In genomic region chr5:5014836-5015235, GRCh38 we compare ENCODE assay signal across 16 cellular contexts.
DNase-seq lines count a peak whose midpoint lies in the region; ATAC-seq and TF ChIP-seq lines count a peak whose summit lies in the region.
"Had no signal": no experiment of that assay in that cellular context is flagged by ENCODE, and none has a peak within 500 bp of the region (broad histone marks: within the 10 kb centered on the region; RNA-seq: fewer than 3 reads in every experiment).

No MANE protein-coding gene starts in this region.

- BruUV-seq in mammary epithelial cell (replicated peaks; lab: Mats Ljungman, UMichigan), result no TSS peak

- no peaks in the 10 kb centered on the region for H3K36me3 Mint-ChIP-seq in activated naive CD8-positive, alpha-beta T cell treated with anti-CD3 and anti-CD28 coated beads, Interleukin-2, amount 50 U/mL, for 24 hours (ENCODE audit: low read depth)
- H3K36me3 Mint-ChIP-seq: activated CD8-positive, alpha-beta memory T cell treated with anti-CD3 and anti-CD28 coated beads, Interleukin-2, amount 10 ng/mL, durations not matched to agents 7 days and 5 days had no signal

- dilution Hi-C loops in mammary epithelial cell (cut with HindIII; ENCODE audit: low sequenced_read_pairs), result no loop called here

- H2AFZ ChIP-seq in mammary epithelial cell (ENCODE audit: low read depth, low read length), result no peak overlapping the region

- H3K27ac Mint-ChIP-seq in activated naive CD8-positive, alpha-beta T cell treated with anti-CD3 and anti-CD28 coated beads, Interleukin-2, amount 50 U/mL, for 24 hours, result no peak overlapping the region
- H3K27ac Mint-ChIP-seq: activated CD8-positive, alpha-beta memory T cell treated with anti-CD3 and anti-CD28 coated beads, Interleukin-2, amount 10 ng/mL, durations not matched to agents 7 days and 5 days; B cell; dendritic cell treated with granulocyte-macrophage colony-stimulating factor and Interleukin-4, amounts not matched to agents 40 ng/mL and 50 ng/mL, for 4 days had no signal

- H3K9me3 ChIP-seq in mammary epithelial cell (replicated peaks; ENCODE audit: insufficient read depth, low read length) (no peaks in the 10 kb centered on the region), HAP-1 (no peaks in the 10 kb centered on the region)
- H3K9me3 ChIP-seq: pancreas had no signal

- H3K4me3 ChIP-seq in H7 (ENCODE audit: insufficient read depth, low read depth, low read length) (no peak overlapping the region), mammary epithelial cell (replicated peaks in 1 of 3; ENCODE audit: insufficient read depth in 1 of 3, low read depth in 2 of 3, low read length in 3 of 3) (no peak overlapping the region), kidney epithelial cell (ENCODE audit: low read depth, low read length) (no peak overlapping the region), HAP-1 (no peak overlapping the region)
- H3K4me3 ChIP-seq: pancreas had no signal

- ATAC-seq in activated naive CD8-positive, alpha-beta T cell treated with anti-CD3 and anti-CD28 coated beads, Interleukin-2, amount 50 U/mL, for 24 hours, result no peak
- no peak for ATAC-seq in GM18505 (IDR thresholded peaks at IDR 0.05; ENCODE audit: unreplicated experiment)
- ATAC-seq: activated CD8-positive, alpha-beta memory T cell treated with anti-CD3 and anti-CD28 coated beads, Interleukin-2, amount 10 ng/mL, durations not matched to agents 7 days and 5 days; activated naive CD4-positive, alpha-beta T cell treated with anti-CD3 and anti-CD28 coated beads, Interleukin-2, amount 50 U/mL, for 72 hours had no signal

- no peak overlapping the region for H3K27ac ChIP-seq in mammary epithelial cell (ENCODE audit: insufficient read depth, low read depth, low read length)
- H3K27ac ChIP-seq: pancreas, VCaP had no signal

- no peak for TF ChIP-seq CTCF in mammary epithelial cell (conservative IDR thresholded peaks at IDR 0.05 in 1 of 2, IDR thresholded peaks at IDR 0.05 in 1 of 2; ENCODE audit: extremely low read depth in 1 of 2, insufficient read depth in 1 of 2, low read depth in 1 of 2, low read length in 2 of 2)
- no peak for TF ChIP-seq CTCF in kidney epithelial cell (IDR thresholded peaks at IDR 0.05; ENCODE audit: insufficient read depth, low read length, poor library complexity, severe bottlenecking)

- peak overlapping the region; percentile 2 for H3K4me2 ChIP-seq in mammary epithelial cell (ENCODE audit: insufficient read depth, low read depth, low read length)

- CTCF ChIA-PET in mammary epithelial cell (lab: Charles Lee; ENCODE audit: low non-redundant PET), result no interaction called here

- WGBS in mammary epithelial cell (ENCODE audit: low coverage, missing lambda C conversion rate), result 0% methylated on average over 4 of the region's 4 CpGs

- intact Hi-C loops in mammary epithelial cell (cut with micrococcal nuclease), result no loop called here

- peak; percentile 45 for DNase-seq in ACHN
- peak; percentile 16 for DNase-seq in H7
- DNase-seq in mammary epithelial cell, result peak; percentile 28
- DNase-seq in kidney epithelial cell (ENCODE audit: low read depth), result peak; percentile 49
- DNase-seq in NK-92 (lab: John Stamatoyannopoulos, UW; ENCODE audit: unreplicated experiment), result no peak
- DNase-seq in activated naive CD8-positive, alpha-beta T cell treated with anti-CD3 and anti-CD28 coated beads, Interleukin-2, amount 50 U/mL, for 24 hours, result no peak
- DNase-seq in HAP-1 (ENCODE audit: low spot score in 2 of 2), result no peak
- DNase-seq: activated CD8-positive, alpha-beta memory T cell treated with anti-CD3 and anti-CD28 coated beads, Interleukin-2, amount 10 ng/mL, durations not matched to agents 7 days and 5 days; DMS79; pancreas; SIG-M5 had no signal

- H3K9ac ChIP-seq in mammary epithelial cell (ENCODE audit: insufficient read depth, low read length), result no peak overlapping the region

- H4K20me1 ChIP-seq in mammary epithelial cell (ENCODE audit: insufficient read depth, low read length), result no peaks in the 10 kb centered on the region

- H3K79me2 ChIP-seq in mammary epithelial cell (ENCODE audit: insufficient read depth, low read length), result no peaks in the 10 kb centered on the region

- peaks cover 7% of the 10 kb centered on the region for H3K4me1 ChIP-seq in mammary epithelial cell (ENCODE audit: insufficient read depth, low read length)
- H3K4me1 ChIP-seq in HAP-1, result no peaks in the 10 kb centered on the region
- H3K4me1 ChIP-seq: pancreas had no signal

- no peaks in the 10 kb centered on the region for H3K27me3 ChIP-seq in H7 (ENCODE audit: control insufficient read depth, insufficient read depth, low read length)
- no peaks in the 10 kb centered on the region for H3K27me3 ChIP-seq in mammary epithelial cell (ENCODE audit: insufficient read depth, low read length)
- H3K27me3 ChIP-seq in kidney epithelial cell (ENCODE audit: control insufficient read depth, insufficient read depth, low read length), result no peaks in the 10 kb centered on the region
- no peaks in the 10 kb centered on the region for H3K27me3 ChIP-seq in HAP-1 (ENCODE audit: low read depth)
- H3K27me3 ChIP-seq: pancreas had no signal

- no peaks in the 10 kb centered on the region for H3K36me3 ChIP-seq in H7 (replicated peaks; ENCODE audit: control insufficient read depth, insufficient read depth, low read length)
- no peaks in the 10 kb centered on the region for H3K36me3 ChIP-seq in mammary epithelial cell (ENCODE audit: insufficient read depth, low read length)
- no peaks in the 10 kb centered on the region for H3K36me3 ChIP-seq in kidney epithelial cell (ENCODE audit: control insufficient read depth, insufficient read depth, low read length)
- H3K36me3 ChIP-seq in HAP-1 (replicated peaks), result no peaks in the 10 kb centered on the region
- H3K36me3 ChIP-seq: pancreas had no signal

- in situ Hi-C loops in ACHN (cut with HindIII; ENCODE audit: low pct_ligation_motif_present, low pct_unique_long_range_greater_than_20kb, low sequenced_read_pairs) (no loop called here), mammary epithelial cell (cut with MboI; ENCODE audit: low sequenced_read_pairs in 2 of 2) (no loop called here), HAP-1 (cut with MboI; ENCODE audit: low sequenced_read_pairs) (no loop called here)

- no peaks in the 10 kb centered on the region for H3K4me1 Mint-ChIP-seq in activated naive CD8-positive, alpha-beta T cell treated with anti-CD3 and anti-CD28 coated beads, Interleukin-2, amount 50 U/mL, for 24 hours
- H3K4me1 Mint-ChIP-seq: activated CD8-positive, alpha-beta memory T cell treated with anti-CD3 and anti-CD28 coated beads, Interleukin-2, amount 10 ng/mL, durations not matched to agents 7 days and 5 days; B cell had no signal

- H3K9me3 Mint-ChIP-seq in activated naive CD8-positive, alpha-beta T cell treated with anti-CD3 and anti-CD28 coated beads, Interleukin-2, amount 50 U/mL, for 24 hours, result peaks cover 1% of the 10 kb centered on the region

- no peak overlapping the region for H3K4me3 Mint-ChIP-seq in activated naive CD8-positive, alpha-beta T cell treated with anti-CD3 and anti-CD28 coated beads, Interleukin-2, amount 50 U/mL, for 24 hours
- H3K4me3 Mint-ChIP-seq: activated CD8-positive, alpha-beta memory T cell treated with anti-CD3 and anti-CD28 coated beads, Interleukin-2, amount 10 ng/mL, durations not matched to agents 7 days and 5 days; B cell; dendritic cell treated with granulocyte-macrophage colony-stimulating factor and Interleukin-4, amounts not matched to agents 40 ng/mL and 50 ng/mL, for 4 days had no signal

- no peak for TF ChIP-seq POLR2A in GM18505 (IDR thresholded peaks at IDR 0.05; ENCODE audit: borderline replicate concordance, extremely low read depth, insufficient read depth, insufficient read length)

- H3K27me3 Mint-ChIP-seq in activated naive CD8-positive, alpha-beta T cell treated with anti-CD3 and anti-CD28 coated beads, Interleukin-2, amount 50 U/mL, for 24 hours, result peaks cover 3% of the 10 kb centered on the region
- H3K27me3 Mint-ChIP-seq: activated CD8-positive, alpha-beta memory T cell treated with anti-CD3 and anti-CD28 coated beads, Interleukin-2, amount 10 ng/mL, durations not matched to agents 7 days and 5 days; B cell; dendritic cell treated with granulocyte-macrophage colony-stimulating factor and Interleukin-4, amounts not matched to agents 40 ng/mL and 50 ng/mL, for 4 days had no signal

Comparison
In these comparisons a context has a peak if more than half of its experiments do, and no peak if none do; other contexts are left out.
1. DNase-seq: peak in ACHN (single experiment), H7 (single experiment), mammary epithelial cell (single experiment) and kidney epithelial cell (single experiment); none in NK-92 (single experiment), activated naive CD8-positive, alpha-beta T cell treated with anti-CD3 and anti-CD28 coated beads, Interleukin-2, amount 50 U/mL, for 24 hours (single experiment) and HAP-1 (0 of 2).